In genomic region chr5:56561-57290, GRCh38 we compare ENCODE assay signal across 9 cellular contexts. TPM values are rescaled to one million over a fixed set of nuclear protein-coding genes. Genes with fewer than 3 reads are reported as not detected.
DNase-seq lines count a peak whose midpoint lies in the region; ATAC-seq and TF ChIP-seq lines count a peak whose summit lies in the region.
"Had no signal": no experiment of that assay in that cellular context is flagged by ENCODE, and none has a peak within 500 bp of the region (broad histone marks: within the 10 kb centered on the region; RNA-seq: fewer than 3 reads in every experiment).

No MANE protein-coding gene starts in this region.

- H3K27me3 ChIP-seq in transverse colon: peaks cover 42% of the 10 kb centered on the region

- 72% methylated on average over 9 of the region's 9 CpGs; no CpG with 5 or more reads in 1 of the 2 donors for WGBS in transverse colon (ENCODE audit: low coverage in 1 of 2), 2 donors

- in situ Hi-C loops in transverse colon (cut with MboI; ENCODE audit: low pct_ligation_motif_present in 1 of 4, low pct_unique_long_range_greater_than_20kb in 1 of 4, low sequenced_read_pairs in 3 of 4): no loop called here

- ATAC-seq in GM19035 (IDR thresholded peaks at IDR 0.05; ENCODE audit: unreplicated experiment): no peak
- ATAC-seq: CD8-positive, alpha-beta T cell had no signal

- peak; percentile 7 for DNase-seq in stimulated activated CD4-positive, alpha-beta T cell treated with anti-CD3 and anti-CD28 coated beads, Interleukin-4, amount 100 ng/mL, for 24 hours
- DNase-seq in stimulated activated CD4-positive, alpha-beta T cell treated with anti-CD3 and anti-CD28 coated beads, Interleukin-1b, Interleukin-23, amount 100 ng/mL, for 48 hours: no peak
- peak; percentile 48 for DNase-seq in RPMI7951 (ENCODE audit: low read depth)
- DNase-seq in fibroblast of mammary gland (ENCODE audit: low read depth): peak; percentile 42
- no peak for DNase-seq in NCI-H187 treated with DMSO at 0.1 percent for 48 hours (lab: John Stamatoyannopoulos, UW)
- no peak for DNase-seq in transverse colon
- DNase-seq in NCI-H748 (lab: John Stamatoyannopoulos, UW; ENCODE audit: unreplicated experiment): no peak
- DNase-seq: CD8-positive, alpha-beta T cell had no signal

- no peak overlapping the region for H3K4me3 ChIP-seq in fibroblast of mammary gland (ENCODE audit: control insufficient read depth, low read depth, low read length)
- no peak overlapping the region for H3K4me3 ChIP-seq in transverse colon

- no peak for TF ChIP-seq POLR2A in transverse colon (IDR thresholded peaks at IDR 0.05)

- H3K27ac ChIP-seq in transverse colon: no peak overlapping the region

- intact Hi-C loops in transverse colon (cut with DNase I; ENCODE audit: low total_unique reads): no loop called here

- no peak for TF ChIP-seq EP300 in transverse colon (IDR thresholded peaks at IDR 0.05; ENCODE audit: low read depth)

- peaks cover 0 to 13% (median 11%) of the 10 kb centered on the region in 4 donors for H3K4me1 ChIP-seq in transverse colon

- no peaks in the 10 kb centered on the region for H3K9me3 ChIP-seq in transverse colon

- no peak for TF ChIP-seq CTCF in fibroblast of mammary gland (conservative IDR thresholded peaks at IDR 0.05; ENCODE audit: control insufficient read depth, insufficient read depth, low read depth, low read length)
- no peak for TF ChIP-seq CTCF in transverse colon (IDR thresholded peaks at IDR 0.05)

- H3K36me3 ChIP-seq in transverse colon: no peaks in the 10 kb centered on the region

RNA-seq across cellular contexts. Expression of gene PLEKHG4B, which starts 35.2 kb away (rescaled TPM):
- 2.3 TPM in 2 replicates for total RNA-seq in RPMI7951 (2014; rRNA removed; shearing (Covaris generic))
- under 1 TPM in 3 of 4 donors, not detected in 1; under 0.01 to 0.40 (median under 0.01) TPM for total RNA-seq in transverse colon
- total RNA-seq: CD8-positive, alpha-beta T cell had no signal

Comparison
In these comparisons a context has a peak if more than half of its experiments do, and no peak if none do; other contexts are left out.
1. DNase-seq: peak in stimulated activated CD4-positive, alpha-beta T cell treated with anti-CD3 and anti-CD28 coated beads, Interleukin-4, amount 100 ng/mL, for 24 hours (single experiment), RPMI7951 (single experiment) and fibroblast of mammary gland (single experiment); none in stimulated activated CD4-positive, alpha-beta T cell treated with anti-CD3 and anti-CD28 coated beads, Interleukin-1b, Interleukin-23, amount 100 ng/mL, for 48 hours (single experiment), NCI-H187 treated with DMSO at 0.1 percent for 48 hours (single experiment), transverse colon (single experiment) and NCI-H748 (single experiment).